Comparison of ENCODE assay signal across 1 cellular context in genomic region chr6:35972471-35972985, GRCh38.
TF ChIP-seq lines count a peak whose summit lies in the region.

No MANE protein-coding gene starts in this region.

TF ChIP-seq in GM23338, 12 proteins besides CTCF, POLR2A, EP300 and RAD21 (continued from another document):
- no peak for TF ChIP-seq ZNF462 (CRISPR knock-in tag; IDR thresholded peaks at IDR 0.05)
